In genomic region chr3:13161021-13161759, GRCh38 we compare ENCODE assay signal across 19 cellular contexts.
DNase-seq lines count a peak whose midpoint lies in the region; ATAC-seq and TF ChIP-seq lines count a peak whose summit lies in the region.
"Had no signal": no experiment of that assay in that cellular context is flagged by ENCODE, and none has a peak within 500 bp of the region (broad histone marks: within the 10 kb centered on the region; RNA-seq: fewer than 3 reads in every experiment).

No MANE protein-coding gene starts in this region.

- H3K36me3 Mint-ChIP-seq in natural killer cell = no peaks in the 10 kb centered on the region
- H3K36me3 Mint-ChIP-seq: activated CD4-positive, alpha-beta memory T cell treated with anti-CD3 and anti-CD28 coated beads for 36 hours had no signal

- TF ChIP-seq POLR2A in IMR-90 (IDR thresholded peaks at IDR 0.05; ENCODE audit: low read depth, low read length) = no peak

- H3K79me1 ChIP-seq in IMR-90 (ENCODE audit: low read depth in 1 of 2, low read length in 2 of 2) = no peaks in the 10 kb centered on the region

- no peak overlapping the region for H3K23ac ChIP-seq in IMR-90 (ENCODE audit: low read depth, low read length)

- peaks cover 0 to 8% of the 10 kb centered on the region in 2 donors for H3K27me3 Mint-ChIP-seq in natural killer cell (ENCODE audit: low read depth in 2 of 2)
- H3K27me3 Mint-ChIP-seq: activated CD4-positive, alpha-beta memory T cell treated with anti-CD3 and anti-CD28 coated beads for 36 hours had no signal

- no peak overlapping the region for H3K4me2 ChIP-seq in IMR-90 (ENCODE audit: low read depth, low read length)
- H3K4me2 ChIP-seq: hepatocyte had no signal

- H2BK5ac ChIP-seq in IMR-90 (ENCODE audit: low read depth, low read length, poor library complexity, severe bottlenecking) = no peak overlapping the region

- H3K4me3 ChIP-seq in IMR-90 (ENCODE audit: insufficient read depth, low read depth, low read length) = no peak overlapping the region
- no peak overlapping the region for H3K4me3 ChIP-seq in choroid plexus epithelial cell (ENCODE audit: low read depth, low read length)
- H3K4me3 ChIP-seq: cardiac muscle cell, hepatocyte, mucosa of descending colon, ovary, tibial nerve had no signal

- no TSS peak for BruUV-seq in IMR-90 (replicated peaks; lab: Mats Ljungman, UMichigan)

- peak; percentile 29 for DNase-seq in ELR (ENCODE audit: low read depth)
- no peak for DNase-seq in IMR-90
- peak; percentile 13 for DNase-seq in choroid plexus epithelial cell (ENCODE audit: low read depth)
- peak; percentile 67 for DNase-seq in posterior vena cava (ENCODE audit: low spot score)
- DNase-seq in superior temporal gyrus (ENCODE audit: extremely low spot score) = no peak
- DNase-seq in natural killer cell = no peak
- DNase-seq in stimulated activated CD4-positive, alpha-beta T cell treated with anti-CD3 and anti-CD28 coated beads, Interleukin-4, amount 100 ng/mL, for 1 hour = no peak
- DNase-seq in NCI-H524 treated with DMSO at 0.1 percent for 48 hours (lab: John Stamatoyannopoulos, UW) = no peak
- DNase-seq: activated CD4-positive, alpha-beta memory T cell treated with anti-CD3 and anti-CD28 coated beads for 36 hours; activated T-cell treated with anti-CD3 and anti-CD28 coated beads, Interleukin-2, amount 50 U/mL, for 72 hours; Kasumi-1; mucosa of descending colon; NCI-H146; NCI-H446; ovary had no signal

- dilution Hi-C loops in IMR-90 (cut with HindIII; ENCODE audit: low sequenced_read_pairs, unreplicated experiment) = no loop called here

- H2BK120ac ChIP-seq in IMR-90 (ENCODE audit: low read depth, low read length) = no peak overlapping the region

- peaks cover under 1 to 3% of the 10 kb centered on the region in 2 donors for H3K9me3 Mint-ChIP-seq in natural killer cell

- peaks cover 2% of the 10 kb centered on the region; the same call in 1 of the 2 replicates for H3K27me3 ChIP-seq in IMR-90 (ENCODE audit: control insufficient read depth, insufficient read depth, low read length)
- H3K27me3 ChIP-seq: cardiac muscle cell, hepatocyte, ovary, tibial nerve had no signal

- H3K27ac Mint-ChIP-seq in natural killer cell = no peak overlapping the region
- H3K27ac Mint-ChIP-seq: activated CD4-positive, alpha-beta memory T cell treated with anti-CD3 and anti-CD28 coated beads for 36 hours; activated T-cell treated with anti-CD3 and anti-CD28 coated beads, Interleukin-2, amount 50 U/mL, for 72 hours had no signal

- in situ Hi-C loops in IMR-90 (cut with MboI; ENCODE audit: low sequenced_read_pairs) = no loop called here

- H4K91ac ChIP-seq in IMR-90 (ENCODE audit: insufficient read depth, low read depth, low read length) = no peak overlapping the region

- H3K36me3 ChIP-seq in IMR-90 (ENCODE audit: control insufficient read depth, insufficient read depth, low read length) = no peaks in the 10 kb centered on the region
- H3K36me3 ChIP-seq: cardiac muscle cell, ovary had no signal

- H4K8ac ChIP-seq in IMR-90 (ENCODE audit: low read depth in 2 of 2, low read length in 2 of 2) = no peak overlapping the region

- TF ChIP-seq RAD21 in IMR-90 (IDR thresholded peaks at IDR 0.05; ENCODE audit: low read length) = no peak

- no peak for ATAC-seq in IMR-90 (ENCODE audit: low read depth)
- ATAC-seq in natural killer cell = no peak
- ATAC-seq: activated T-cell treated with anti-CD3 and anti-CD28 coated beads, Interleukin-2, amount 50 U/mL, for 72 hours; mucosa of descending colon had no signal

- no peaks in the 10 kb centered on the region for H3K4me1 Mint-ChIP-seq in natural killer cell

- intact Hi-C loops in IMR-90 (cut with micrococcal nuclease) = no loop called here
- intact Hi-C loops in posterior vena cava (cut with DNase I) = loop anchor here in 1 of 2 donors (5.0 kb wide), 1 partner anchor 849 kb away; no protein-coding TSS in a partner anchor
- intact Hi-C loops in natural killer cell (cut with micrococcal nuclease) = no loop called here

- H2BK15ac ChIP-seq in IMR-90 (ENCODE audit: low read depth, low read length) = no peak overlapping the region

- no peak overlapping the region for H3K4ac ChIP-seq in IMR-90 (ENCODE audit: low read depth, low read length)

- 66% methylated on average over 10 of the region's 21 CpGs; no CpG with 5 or more reads in 1 of the 2 experiments for WGBS in IMR-90 (ENCODE audit: extremely low coverage in 2 of 2, insufficient read length in 1 of 2), 2 experiments

- no peak overlapping the region for H3K18ac ChIP-seq in IMR-90 (ENCODE audit: low read depth, low read length)

- no peak overlapping the region for H4K5ac ChIP-seq in IMR-90 (ENCODE audit: low read depth, low read length)

- H3K56ac ChIP-seq in IMR-90 (ENCODE audit: extremely low read depth, insufficient read depth, low read length) = no peak overlapping the region

- no peaks in the 10 kb centered on the region for H4K20me1 ChIP-seq in IMR-90 (ENCODE audit: insufficient read depth, low read length)

- 0 out of 2 replicates have a peak, but pooled peaks have one; percentile 6 for TF ChIP-seq CTCF in IMR-90 (conservative IDR thresholded peaks at IDR 0.05; ENCODE audit: low read depth, low read length)
- TF ChIP-seq CTCF in choroid plexus epithelial cell (conservative IDR thresholded peaks at IDR 0.05; ENCODE audit: low read depth, low read length) = peak; percentile 26
- no peak for TF ChIP-seq CTCF in natural killer cell (IDR thresholded peaks at IDR 0.05)

- CTCF ChIA-PET in IMR-90 (lab: Yijun Ruan, JAX) = no interaction called here

- H2AFZ ChIP-seq in IMR-90 (replicated peaks; ENCODE audit: low read length, poor library complexity) = peak overlapping the region; percentile 37
- H2AFZ ChIP-seq: hepatocyte had no signal

- no peak overlapping the region for H3K4me3 Mint-ChIP-seq in natural killer cell
- H3K4me3 Mint-ChIP-seq: activated CD4-positive, alpha-beta memory T cell treated with anti-CD3 and anti-CD28 coated beads for 36 hours; activated T-cell treated with anti-CD3 and anti-CD28 coated beads, Interleukin-2, amount 50 U/mL, for 72 hours had no signal

- no peaks in the 10 kb centered on the region for H3K9me3 ChIP-seq in IMR-90 (ENCODE audit: control insufficient read depth, insufficient read depth, low read length)

- POLR2A ChIA-PET in IMR-90 (lab: Charles Lee; ENCODE audit: unreplicated experiment) = no interaction called here

- no peaks in the 10 kb centered on the region for H3K4me1 ChIP-seq in IMR-90 (ENCODE audit: control insufficient read depth, insufficient read depth, low read length)
- H3K4me1 ChIP-seq: tibial nerve had no signal

- H2BK20ac ChIP-seq in IMR-90 (ENCODE audit: low read depth, low read length) = no peak overlapping the region

- no peak overlapping the region for H3K27ac ChIP-seq in IMR-90 (ENCODE audit: insufficient read depth, low read length)
- H3K27ac ChIP-seq: cardiac muscle cell, hepatocyte, HL-60, ovary, tibial nerve had no signal

- no peak overlapping the region for H2AK5ac ChIP-seq in IMR-90 (ENCODE audit: low read depth, low read length)

- H2AK9ac ChIP-seq in IMR-90 (replicated peaks; ENCODE audit: low read depth, low read length, poor library complexity) = no peak overlapping the region

- no peaks in the 10 kb centered on the region for H3K9me1 ChIP-seq in IMR-90 (ENCODE audit: insufficient read depth, low read length)

- no peak overlapping the region for H3K14ac ChIP-seq in IMR-90 (replicated peaks; ENCODE audit: low read depth, low read length)

- H3K9ac ChIP-seq in IMR-90 (ENCODE audit: low read depth, low read length) = no peak overlapping the region

TF ChIP-seq in IMR-90, 13 proteins besides CTCF, POLR2A, EP300 and RAD21:
- no peak for TF ChIP-seq NFE2L2 (IDR thresholded peaks at IDR 0.05; ENCODE audit: low read depth, low read length)
- TF ChIP-seq FOS (IDR thresholded peaks at IDR 0.05; ENCODE audit: low read depth, low read length) = no peak
- no peak for TF ChIP-seq USF2 (IDR thresholded peaks at IDR 0.05; ENCODE audit: low read depth, low read length)
- no peak for TF ChIP-seq MAFK (IDR thresholded peaks at IDR 0.05; ENCODE audit: low read depth, low read length)
- TF ChIP-seq ELK1 (IDR thresholded peaks at IDR 0.05; ENCODE audit: borderline replicate concordance, low read depth, low read length) = no peak
- no peak for TF ChIP-seq MAZ (IDR thresholded peaks at IDR 0.05; ENCODE audit: borderline replicate concordance, low read depth, low read length)
- no peak for TF ChIP-seq CEBPB (IDR thresholded peaks at IDR 0.05; ENCODE audit: low read depth, low read length)
- TF ChIP-seq MXI1 (IDR thresholded peaks at IDR 0.05; ENCODE audit: borderline replicate concordance, low read depth, low read length) = no peak
- TF ChIP-seq BHLHE40 (IDR thresholded peaks at IDR 0.05; ENCODE audit: low read depth, low read length) = no peak
- TF ChIP-seq RFX5 (IDR thresholded peaks at IDR 0.05; ENCODE audit: low read depth, low read length) = no peak
- TF ChIP-seq CHD1 (IDR thresholded peaks at IDR 0.05; ENCODE audit: low read depth, low read length) = no peak
- TF ChIP-seq RCOR1 (IDR thresholded peaks at IDR 0.05; ENCODE audit: insufficient replicate concordance, low read length) = no peak
- no peak for TF ChIP-seq SMC3 (IDR thresholded peaks at IDR 0.05; ENCODE audit: low read depth, low read length)
TF ChIP-seq in IMR-90: peak in this region for 0.

Comparison
In these comparisons a context has a peak if more than half of its experiments do, and no peak if none do; other contexts are left out.
1. DNase-seq: peak in ELR (single experiment), choroid plexus epithelial cell (single experiment) and posterior vena cava (single experiment); none in IMR-90 (single experiment), superior temporal gyrus (single experiment), natural killer cell (single experiment), stimulated activated CD4-positive, alpha-beta T cell treated with anti-CD3 and anti-CD28 coated beads, Interleukin-4, amount 100 ng/mL, for 1 hour (single experiment) and NCI-H524 treated with DMSO at 0.1 percent for 48 hours (single experiment).